In genomic region chrX:39476596-39476995, GRCh38 we compare ENCODE assay signal across 1 cellular context.
TF ChIP-seq lines count a peak whose summit lies in the region.

No MANE protein-coding gene starts in this region.

TF ChIP-seq in GM23338, 12 proteins besides CTCF, POLR2A, EP300 and RAD21 (continued from another document):
- TF ChIP-seq ZNF462 (CRISPR knock-in tag; IDR thresholded peaks at IDR 0.05) = no peak
- TF ChIP-seq ZNF114 (CRISPR knock-in tag; IDR thresholded peaks at IDR 0.05) = no peak
- TF ChIP-seq JUNB (IDR thresholded peaks at IDR 0.05; ENCODE audit: unreplicated experiment) = no peak
- TF ChIP-seq STAT1 (IDR thresholded peaks at IDR 0.05; ENCODE audit: unreplicated experiment) = no peak
- TF ChIP-seq POLR2AphosphoS5 (IDR thresholded peaks at IDR 0.05; ENCODE audit: low read depth) = no peak
